9 cellular contexts compared by ENCODE assay signal in genomic region chr11:66694732-66695207, GRCh38. TPM values are rescaled to one million over a fixed set of nuclear protein-coding genes. Genes with fewer than 3 reads are reported as not detected.
DNase-seq lines count a peak whose midpoint lies in the region; ATAC-seq and TF ChIP-seq lines count a peak whose summit lies in the region.
"Had no signal": no experiment of that assay in that cellular context is flagged by ENCODE, and none has a peak within 500 bp of the region (broad histone marks: within the 10 kb centered on the region; RNA-seq: fewer than 3 reads in every experiment).

No MANE protein-coding gene starts in this region.

- H3K27ac ChIP-seq in Karpas-422 (ENCODE audit: low read length) (no peak overlapping the region), PC-3 (ENCODE audit: low read length) (no peak overlapping the region)

- DNase-seq in GM06990 (ENCODE audit: extremely low read depth, insufficient read length) = peak; percentile 51
- peak; percentile 91 for DNase-seq in Karpas-422
- peak; percentile 99 for DNase-seq in PC-3
- DNase-seq in activated T-cell treated with anti-CD3 and anti-CD28 coated beads for 24 hours (ENCODE audit: low read depth) = peak; percentile 79
- DNase-seq in naive B cell = peak; percentile 77
- DNase-seq in stimulated activated CD8-positive, alpha-beta memory T cell treated with anti-CD3 and anti-CD28 coated beads, Interleukin-7, amount 100 ng/mL, for 48 hours (ENCODE audit: extremely low read depth in 1 of 2, low read depth in 1 of 2) = peak; percentile 41 to 71

- H3K4me3 ChIP-seq in GM06990 (replicated peaks; ENCODE audit: low read depth, low read length) (no peak overlapping the region), Karpas-422 (ENCODE audit: low read length) (no peak overlapping the region), PC-3 (ENCODE audit: low read length) (no peak overlapping the region)

- peaks cover 0 to 7% of the 10 kb centered on the region in 2 donors for H3K36me3 Mint-ChIP-seq in naive B cell

- BruUV-seq in PC-3 (replicated peaks; lab: Mats Ljungman, UMichigan) = no TSS peak

- H3K9me2 ChIP-seq in Karpas-422 (replicated peaks; ENCODE audit: insufficient read depth, low read length) = no peaks in the 10 kb centered on the region
- H3K9me2 ChIP-seq in PC-3 (replicated peaks; ENCODE audit: low read length) = no peaks in the 10 kb centered on the region

- H3K27me3 Mint-ChIP-seq in naive B cell = no peaks in the 10 kb centered on the region
- H3K27me3 Mint-ChIP-seq: stimulated activated naive CD8-positive, alpha-beta T cell treated with anti-CD3 and anti-CD28 coated beads, Interleukin-15, Interleukin-2, amounts not matched to agents 100 ng/mL and 50 ng/mL, for 24 hours had no signal

- peaks cover 0 to 2% (median 0%) of the 10 kb centered on the region in 7 donors for H3K9me3 Mint-ChIP-seq in naive B cell
- H3K9me3 Mint-ChIP-seq: stimulated activated naive CD8-positive, alpha-beta T cell treated with anti-CD3 and anti-CD28 coated beads, Interleukin-15, Interleukin-2, amounts not matched to agents 100 ng/mL and 50 ng/mL, for 24 hours had no signal

- H3F3A ChIP-seq in PC-3 (ENCODE audit: low read length, unreplicated experiment) = no peaks in the 10 kb centered on the region

- H3K36me3 ChIP-seq in GM06990 (ENCODE audit: control insufficient read depth, insufficient read depth, low read length) (no peaks in the 10 kb centered on the region), Karpas-422 (ENCODE audit: insufficient read depth, low read length) (no peaks in the 10 kb centered on the region), PC-3 (ENCODE audit: low read depth, low read length) (peaks cover 36% of the 10 kb centered on the region)

- H2AFZ ChIP-seq in Karpas-422 (ENCODE audit: low read length) (no peak overlapping the region), PC-3 (ENCODE audit: low read length) (no peak overlapping the region)

- peak; percentile 99 for ATAC-seq in PC-3
- ATAC-seq in esophagus mucosa = peak; percentile 89
- ATAC-seq in naive B cell (ENCODE audit: low read depth in 2 of 2) = peak; percentile 91 to 97
- no peak for ATAC-seq in HG03025 (IDR thresholded peaks at IDR 0.05; ENCODE audit: low FRiP score, unreplicated experiment)

- H3K27ac Mint-ChIP-seq in naive B cell = peak overlapping the region in 2 of 6 donors; percentile 27 to 37
- H3K27ac Mint-ChIP-seq: stimulated activated naive CD8-positive, alpha-beta T cell treated with anti-CD3 and anti-CD28 coated beads, Interleukin-15, Interleukin-2, amounts not matched to agents 100 ng/mL and 50 ng/mL, for 24 hours had no signal

- H3K79me2 ChIP-seq in Karpas-422 (ENCODE audit: low read length) (no peaks in the 10 kb centered on the region), PC-3 (ENCODE audit: low read length) (no peaks in the 10 kb centered on the region)

- intact Hi-C loops in PC-3 (cut with micrococcal nuclease) = loop anchor here (1.0 to 2.0 kb wide), 5 partner anchors 32 to 140 kb away; a partner anchor contains a TSS

- H3K9ac ChIP-seq in Karpas-422 (ENCODE audit: low read length) (no peak overlapping the region), PC-3 (ENCODE audit: low read length) (no peak overlapping the region)

- CTCF ChIA-PET in PC-3 (lab: Charles Lee) = interaction anchor here (1.0 kb wide), 1 partner anchor 70 kb away, joined by 10 read pairs; no protein-coding TSS in a partner anchor

- H3K4me2 ChIP-seq in Karpas-422 (ENCODE audit: low read depth, low read length, poor library complexity, severe bottlenecking) (no peak overlapping the region), PC-3 (ENCODE audit: low read length) (no peak overlapping the region)

- POLR2A ChIA-PET in PC-3 (lab: Charles Lee; ENCODE audit: unreplicated experiment) = no interaction called here

- H3K27me3 ChIP-seq in GM06990 (replicated peaks; ENCODE audit: control insufficient read depth, insufficient read depth, low read length) (no peaks in the 10 kb centered on the region), Karpas-422 (ENCODE audit: low read length) (no peaks in the 10 kb centered on the region), PC-3 (ENCODE audit: low read length) (no peaks in the 10 kb centered on the region)

- H3K9me3 ChIP-seq in Karpas-422 (ENCODE audit: low read length) (no peaks in the 10 kb centered on the region), PC-3 (ENCODE audit: low read length) (no peaks in the 10 kb centered on the region)

- TF ChIP-seq CTCF in GM06990 (IDR thresholded peaks at IDR 0.05; ENCODE audit: insufficient read depth, low read length, poor library complexity, severe bottlenecking) = peak; percentile 94
- peak; percentile 99 for TF ChIP-seq CTCF in PC-3 (conservative IDR thresholded peaks at IDR 0.05; ENCODE audit: low read depth, low read length)

- H3K4me3 Mint-ChIP-seq in naive B cell = no peak overlapping the region
- H3K4me3 Mint-ChIP-seq: stimulated activated naive CD8-positive, alpha-beta T cell treated with anti-CD3 and anti-CD28 coated beads, Interleukin-15, Interleukin-2, amounts not matched to agents 100 ng/mL and 50 ng/mL, for 24 hours had no signal

- H3K4me1 Mint-ChIP-seq in naive B cell = peaks cover 8 to 10% (median 8%) of the 10 kb centered on the region in 3 donors

- H3K4me1 ChIP-seq in Karpas-422 (ENCODE audit: low read length) (no peaks in the 10 kb centered on the region), PC-3 (ENCODE audit: insufficient read depth, low read length) (no peaks in the 10 kb centered on the region)

- H4K20me1 ChIP-seq in Karpas-422 (ENCODE audit: insufficient read depth, low read depth, low read length) = no peaks in the 10 kb centered on the region
- H4K20me1 ChIP-seq in PC-3 (ENCODE audit: low read length) = no peaks in the 10 kb centered on the region

RNA-seq across cellular contexts. Expression of gene RBM4B, which starts 17.1 kb away (rescaled TPM):
- total RNA-seq in Karpas-422 (2014; rRNA removed; shearing (Covaris generic); ENCODE audit: low replicate concordance) = 39.5 and 43.2 TPM in 2 replicates
- total RNA-seq in PC-3 (2014; rRNA removed) = 31.4 and 40.2 TPM in 2 replicates
- total RNA-seq in esophagus mucosa = 10.2 TPM
- 10 to 100 TPM; 12.2 to 39.8 (median 24.7) TPM for polyA plus RNA-seq in naive B cell (ENCODE audit: low read depth in 6 of 6)

RNA-seq across cellular contexts. Expression of gene SPTBN2, which starts 34.2 kb away (rescaled TPM):
- 18.9 and 72.0 TPM in 2 replicates for total RNA-seq in Karpas-422 (2014; rRNA removed; shearing (Covaris generic); ENCODE audit: low replicate concordance)
- total RNA-seq in PC-3 (2014; rRNA removed) (74.9 and 154 TPM in 2 replicates), esophagus mucosa (138 TPM)
- polyA plus RNA-seq in naive B cell (ENCODE audit: low read depth in 6 of 6) = 1 to 10 TPM in 1 of 6 donors, under 1 TPM in 2, not detected in 3; 0.52 to 1.2 (median 0.60) TPM

RNA-seq across cellular contexts. Expression of gene RBM4, which starts 56.3 kb away (rescaled TPM):
- 103 and 141 TPM in 2 replicates for total RNA-seq in Karpas-422 (2014; rRNA removed; shearing (Covaris generic); ENCODE audit: low replicate concordance)
- total RNA-seq in PC-3 (2014; rRNA removed) (152 and 164 TPM in 2 replicates), esophagus mucosa (84.7 TPM)
- 100 to 1,000 TPM; 197 to 275 (median 228) TPM for polyA plus RNA-seq in naive B cell (ENCODE audit: low read depth in 6 of 6)
